Comparison of ENCODE assay signal across 16 cellular contexts in genomic region chr4:48347282-48347921, GRCh38.
"Had no signal": no experiment of that assay in that cellular context is flagged by ENCODE, and none has a peak within 500 bp of the region (broad histone marks: within the 10 kb centered on the region; RNA-seq: fewer than 3 reads in every experiment).

No MANE protein-coding gene starts in this region.

- H3K27me3 Mint-ChIP-seq: memory B cell had no signal

- ATAC-seq: heart left ventricle, left cardiac atrium, right cardiac atrium, upper lobe of right lung had no signal

- H3K4me3 Mint-ChIP-seq: memory B cell, nephron progenitor cell had no signal

- FAIRE-seq: endometrium had no signal

- DNase-seq: activated T-cell treated with anti-CD3 and anti-CD28 coated beads, Interleukin-2, amount 50 U/mL, for 1 hour; amygdala; cortex of kidney; heart left ventricle; islet precursor cell; left cardiac atrium; nephron progenitor cell; nucleus accumbens; right cardiac atrium; stimulated activated CD4-positive, alpha-beta T cell treated with anti-CD3 and anti-CD28 coated beads, Interleukin-4, amount 100 ng/mL, for 24 hours; stimulated activated naive CD4-positive, alpha-beta T cell treated with Interleukin-2 at 50 U/mL for 16 hours; upper lobe of right lung had no signal

- H3K27me3 ChIP-seq: cardiac muscle cell, heart left ventricle, upper lobe of right lung had no signal

- H3K27ac ChIP-seq: cardiac muscle cell, heart left ventricle, parathyroid adenoma, upper lobe of right lung had no signal

- H3K9me3 ChIP-seq: heart left ventricle, upper lobe of right lung had no signal

- H3K9me3 Mint-ChIP-seq: memory B cell had no signal

- H3K27ac Mint-ChIP-seq: memory B cell had no signal

- H3K4me3 ChIP-seq: cardiac muscle cell, heart left ventricle, upper lobe of right lung had no signal

- H3K36me3 ChIP-seq: cardiac muscle cell, heart left ventricle, upper lobe of right lung had no signal
